Comparison of ENCODE assay signal across 1 cellular context in genomic region chr4:37993806-37994205, GRCh38.
TF ChIP-seq lines count a peak whose summit lies in the region.

No MANE protein-coding gene starts in this region.

TF ChIP-seq in H1, 55 proteins besides CTCF, POLR2A, EP300 and RAD21:
- TF ChIP-seq EZH2 (IDR thresholded peaks at IDR 0.05; ENCODE audit: low read depth, low read length, severe bottlenecking) (no peak), SIRT6 (IDR thresholded peaks at IDR 0.05; ENCODE audit: low read length) (no peak)
